17 cellular contexts compared by ENCODE assay signal in genomic region chr5:170536498-170536897, GRCh38. TPM values are rescaled to one million over a fixed set of nuclear protein-coding genes. Genes with fewer than 3 reads are reported as not detected.
"Had no signal": no experiment of that assay in that cellular context is flagged by ENCODE, and none has a peak within 500 bp of the region (broad histone marks: within the 10 kb centered on the region; RNA-seq: fewer than 3 reads in every experiment).

No MANE protein-coding gene starts in this region.

- ATAC-seq: activated CD4-positive, alpha-beta T cell treated with anti-CD3 and anti-CD28 coated beads for 36 hours; activated T-cell treated with anti-CD3 and anti-CD28 coated beads, Interleukin-2, amount 50 U/mL, for 4 hours; mucosa of descending colon; naive thymus-derived CD4-positive, alpha-beta T cell; stimulated activated naive B cell treated with anti-CD40 and anti-IgM and Interleukin-4, amounts not matched to agents 10 μg/mL and 1 μg/mL and 100 μg/mL, for 72 hours; T-helper 17 cell had no signal

- H3K36me3 Mint-ChIP-seq: naive thymus-derived CD4-positive, alpha-beta T cell; stimulated activated naive B cell treated with anti-CD40 and anti-IgM and Interleukin-4, amounts not matched to agents 10 μg/mL and 1 μg/mL and 100 μg/mL, for 72 hours had no signal

- H3K27ac ChIP-seq: cardiac muscle cell, colonic mucosa, esophagus muscularis mucosa, hepatocyte, left ventricle myocardium inferior, transverse colon had no signal

- H3K27me3 ChIP-seq: cardiac muscle cell, colonic mucosa, hepatocyte, transverse colon had no signal

- DNase-seq: activated CD4-positive, alpha-beta memory T cell treated with anti-CD3 and anti-CD28 coated beads, Interleukin-2, amount 10 ng/mL, durations not matched to agents 7 days and 5 days; activated CD4-positive, alpha-beta T cell treated with anti-CD3 and anti-CD28 coated beads for 36 hours; activated effector memory CD4-positive, alpha-beta T cell treated with Interleukin-2 at 50 U/mL for 16 hours; activated naive CD4-positive, alpha-beta T cell treated with anti-CD3 and anti-CD28 coated beads, Interleukin-2, amount 50 U/mL, for 16 hours; activated T-cell treated with anti-CD3 and anti-CD28 coated beads, Interleukin-2, amount 50 U/mL, for 4 hours; colonic mucosa; left ventricle myocardium inferior; mucosa of descending colon; naive thymus-derived CD4-positive, alpha-beta T cell; nucleus accumbens; stimulated activated CD4-positive, alpha-beta T cell treated with anti-CD3 and anti-CD28 coated beads, Interleukin-4, amount 100 ng/mL, for 1 hour; stimulated activated naive B cell treated with anti-CD40 and anti-IgM and Interleukin-4, amounts not matched to agents 10 μg/mL and 1 μg/mL and 100 μg/mL, for 72 hours; T-helper 17 cell; transverse colon had no signal

- H3K9me3 ChIP-seq: colonic mucosa, esophagus muscularis mucosa, left ventricle myocardium inferior, mucosa of descending colon, transverse colon had no signal

- H3K4me3 ChIP-seq: cardiac muscle cell, colonic mucosa, esophagus muscularis mucosa, hepatocyte, left ventricle myocardium inferior, mucosa of descending colon, transverse colon had no signal

- H3K36me3 ChIP-seq: cardiac muscle cell, colonic mucosa, esophagus muscularis mucosa, left ventricle myocardium inferior, transverse colon had no signal

- H3K9me3 Mint-ChIP-seq: activated CD4-positive, alpha-beta memory T cell treated with anti-CD3 and anti-CD28 coated beads, Interleukin-2, amount 10 ng/mL, durations not matched to agents 7 days and 5 days; activated T-cell treated with anti-CD3 and anti-CD28 coated beads, Interleukin-2, amount 50 U/mL, for 4 hours; stimulated activated naive B cell treated with anti-CD40 and anti-IgM and Interleukin-4, amounts not matched to agents 10 μg/mL and 1 μg/mL and 100 μg/mL, for 72 hours had no signal

- H3K27ac Mint-ChIP-seq: activated CD4-positive, alpha-beta memory T cell treated with anti-CD3 and anti-CD28 coated beads, Interleukin-2, amount 10 ng/mL, durations not matched to agents 7 days and 5 days; activated CD4-positive, alpha-beta T cell treated with anti-CD3 and anti-CD28 coated beads for 36 hours; naive thymus-derived CD4-positive, alpha-beta T cell; stimulated activated naive B cell treated with anti-CD40 and anti-IgM and Interleukin-4, amounts not matched to agents 10 μg/mL and 1 μg/mL and 100 μg/mL, for 72 hours; T-helper 17 cell had no signal

- H3K4me1 Mint-ChIP-seq: activated CD4-positive, alpha-beta memory T cell treated with anti-CD3 and anti-CD28 coated beads, Interleukin-2, amount 10 ng/mL, durations not matched to agents 7 days and 5 days; activated CD4-positive, alpha-beta T cell treated with anti-CD3 and anti-CD28 coated beads for 36 hours; T-helper 17 cell had no signal

- H3K4me1 ChIP-seq: colonic mucosa, esophagus muscularis mucosa, left ventricle myocardium inferior, transverse colon had no signal

- H3K4me3 Mint-ChIP-seq: activated CD4-positive, alpha-beta memory T cell treated with anti-CD3 and anti-CD28 coated beads, Interleukin-2, amount 10 ng/mL, durations not matched to agents 7 days and 5 days; activated CD4-positive, alpha-beta T cell treated with anti-CD3 and anti-CD28 coated beads for 36 hours; activated T-cell treated with anti-CD3 and anti-CD28 coated beads, Interleukin-2, amount 50 U/mL, for 4 hours; naive thymus-derived CD4-positive, alpha-beta T cell; stimulated activated naive B cell treated with anti-CD40 and anti-IgM and Interleukin-4, amounts not matched to agents 10 μg/mL and 1 μg/mL and 100 μg/mL, for 72 hours; T-helper 17 cell had no signal

RNA-seq across cellular contexts. Expression of gene KCNIP1, which starts 32.7 kb away (rescaled TPM):
- total RNA-seq: activated CD4-positive, alpha-beta memory T cell treated with anti-CD3 and anti-CD28 coated beads, Interleukin-2, amount 10 ng/mL, durations not matched to agents 7 days and 5 days; activated CD4-positive, alpha-beta T cell treated with anti-CD3 and anti-CD28 coated beads for 36 hours; activated T-cell treated with anti-CD3 and anti-CD28 coated beads, Interleukin-2, amount 50 U/mL, for 4 hours; naive thymus-derived CD4-positive, alpha-beta T cell; T-helper 17 cell had no signal
